ENCODE assay signal across 5 cellular contexts in the genomic region with DNA sequence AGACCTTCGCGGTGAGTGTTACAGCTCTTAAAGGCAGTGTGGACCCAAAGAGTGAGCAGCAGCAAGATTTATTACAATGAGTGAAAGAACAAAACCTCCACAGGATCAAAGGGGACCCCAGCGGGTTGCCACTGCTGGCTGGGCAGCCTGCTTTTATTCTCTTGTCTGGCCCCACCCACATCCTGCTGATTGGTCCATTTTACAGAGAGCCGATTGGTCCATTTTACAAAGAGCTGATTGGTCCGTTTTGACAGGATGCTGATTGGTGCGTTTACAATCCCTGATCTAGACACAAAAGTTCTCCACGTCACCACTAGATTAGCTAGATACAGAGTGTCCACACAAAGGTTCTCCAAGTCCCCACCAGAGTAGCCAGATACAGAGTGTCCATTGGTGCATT. TPM values are rescaled to one million over a fixed set of nuclear protein-coding genes. Genes with fewer than 3 reads are reported as not detected.
DNase-seq lines count a peak whose midpoint lies in the region; ATAC-seq, FAIRE-seq and TF ChIP-seq lines count a peak whose summit lies in the region.
"Not testable (repeated sequence)": the region's sequence is repeated elsewhere in the genome, so short reads cannot be mapped to it uniquely, and the experiment has no call there.

No MANE protein-coding gene starts in this region.

- in situ Hi-C loops in HepG2 (cut with HindIII; ENCODE audit: extremely low pct_ligation_motif_present, low pct_unique_long_range_greater_than_20kb), result not testable (repeated sequence)

- H3K4me3 Mint-ChIP-seq in WTC11; nephron progenitor cell; stimulated activated naive CD8-positive, alpha-beta T cell treated with anti-CD3 and anti-CD28 coated beads, Interleukin-15, Interleukin-2, amounts not matched to agents 100 ng/mL and 50 ng/mL, for 24 hours: not testable (repeated sequence)
- peak overlapping the region; percentile 96 for H3K4me3 Mint-ChIP-seq in activated T-helper 17 cell treated with anti-CD3 and anti-CD28 coated beads, Interleukin-2, amount 50 U/mL, for 72 hours

- H3K4me2 ChIP-seq in HepG2 (ENCODE audit: low read depth, low read length), result not testable (repeated sequence)

- TF ChIP-seq CTCF in WTC11 (IDR thresholded peaks at IDR 0.05); HepG2 (CRISPR knock-in tag; IDR thresholded peaks at IDR 0.05); nephron progenitor cell (IDR thresholded peaks at IDR 0.05): not testable (repeated sequence)

- peaks cover 12% of the 10 kb centered on the region for H3K79me2 ChIP-seq in HepG2 (ENCODE audit: insufficient read depth, low read length)

- not testable (repeated sequence) for H3K27me3 Mint-ChIP-seq in WTC11 (ENCODE audit: low read depth); activated T-helper 17 cell treated with anti-CD3 and anti-CD28 coated beads, Interleukin-2, amount 50 U/mL, for 72 hours; nephron progenitor cell (ENCODE audit: low read depth, poor library complexity); stimulated activated naive CD8-positive, alpha-beta T cell treated with anti-CD3 and anti-CD28 coated beads, Interleukin-15, Interleukin-2, amounts not matched to agents 100 ng/mL and 50 ng/mL, for 24 hours

- H3K4me1 ChIP-seq in HepG2 (ENCODE audit: insufficient read depth, low read length), result peaks cover 38% of the 10 kb centered on the region

- H3K4me3 ChIP-seq in HepG2 (replicated peaks in 1 of 3; ENCODE audit: insufficient read depth in 1 of 3, low read depth in 2 of 3, low read length in 3 of 3), result not testable (repeated sequence)

- POLR2A ChIA-PET in WTC11 (lab: Charles Lee); HepG2 (lab: Yijun Ruan, JAX): not testable (repeated sequence)

- not testable (repeated sequence) for DNase-seq in WTC11 (ENCODE audit: low spot score); HepG2 (ENCODE audit: low spot score); nephron progenitor cell

- not testable (repeated sequence) for H3K9me3 ChIP-seq in HepG2 (ENCODE audit: low read length)

- H2AFZ ChIP-seq in HepG2 (ENCODE audit: low read length), result not testable (repeated sequence)

- not testable (repeated sequence) for H3K27me3 ChIP-seq in HepG2 (ENCODE audit: control insufficient read depth in 1 of 2, insufficient read depth in 2 of 2, low read length in 2 of 2)

- H3K27ac Mint-ChIP-seq in WTC11, result not testable (repeated sequence)
- H3K27ac Mint-ChIP-seq in activated T-helper 17 cell treated with anti-CD3 and anti-CD28 coated beads, Interleukin-2, amount 50 U/mL, for 72 hours, result peak overlapping the region; percentile 60
- peak overlapping the region; percentile 64 for H3K27ac Mint-ChIP-seq in nephron progenitor cell
- peak overlapping the region; percentile 52 for H3K27ac Mint-ChIP-seq in stimulated activated naive CD8-positive, alpha-beta T cell treated with anti-CD3 and anti-CD28 coated beads, Interleukin-15, Interleukin-2, amounts not matched to agents 100 ng/mL and 50 ng/mL, for 24 hours

- H3K27ac ChIP-seq in HepG2 (ENCODE audit: extremely low read length, insufficient read depth, low read length), result not testable (repeated sequence)

- TF ChIP-seq POLR2A in HepG2 (IDR thresholded peaks at IDR 0.05; ENCODE audit: insufficient read depth in 1 of 2, low read depth in 2 of 2, low read length in 2 of 2), result not testable (repeated sequence)

- H3K36me3 ChIP-seq in HepG2 (replicated peaks in 1 of 2; ENCODE audit: control insufficient read depth in 1 of 2, insufficient read depth in 2 of 2, low read length in 2 of 2), result not testable (repeated sequence)

- CTCF ChIA-PET in WTC11 (lab: Charles Lee); HepG2 (lab: Yijun Ruan, JAX; ENCODE audit: low intra/inter-chr PET ratio, low total read pairs): not testable (repeated sequence)

- peaks cover 17% of the 10 kb centered on the region for H3K4me1 Mint-ChIP-seq in WTC11
- H3K4me1 Mint-ChIP-seq in activated T-helper 17 cell treated with anti-CD3 and anti-CD28 coated beads, Interleukin-2, amount 50 U/mL, for 72 hours, result peaks cover 24% of the 10 kb centered on the region
- H3K4me1 Mint-ChIP-seq in nephron progenitor cell, result peaks cover 27% of the 10 kb centered on the region
- peaks cover 20% of the 10 kb centered on the region for H3K4me1 Mint-ChIP-seq in stimulated activated naive CD8-positive, alpha-beta T cell treated with anti-CD3 and anti-CD28 coated beads, Interleukin-15, Interleukin-2, amounts not matched to agents 100 ng/mL and 50 ng/mL, for 24 hours (ENCODE audit: low read depth)

- H3K9ac ChIP-seq in HepG2 (ENCODE audit: insufficient read depth, low read depth, low read length), result not testable (repeated sequence)

- not testable (repeated sequence) for H4K20me1 ChIP-seq in HepG2 (ENCODE audit: insufficient read depth, low read length)

- 98% methylated on average over 7 of the region's 7 CpGs for WGBS in HepG2 (ENCODE audit: low lambda C conversion rate)

- not testable (repeated sequence) for ATAC-seq in WTC11; activated T-helper 17 cell treated with anti-CD3 and anti-CD28 coated beads, Interleukin-2, amount 50 U/mL, for 72 hours (replicated peaks); HepG2

- TF ChIP-seq RAD21 in HepG2 (CRISPR knock-in tag; IDR thresholded peaks at IDR 0.05), result not testable (repeated sequence)

- not testable (repeated sequence) for BruUV-seq in HepG2 (replicated peaks; lab: Mats Ljungman, UMichigan)

- intact Hi-C loops in HepG2 (cut with micrococcal nuclease; ENCODE audit: unreplicated experiment), result not testable (repeated sequence)

- H3K36me3 Mint-ChIP-seq in WTC11 (peaks cover 28% of the 10 kb centered on the region), nephron progenitor cell (ENCODE audit: low read depth) (peaks cover 33% of the 10 kb centered on the region)
- H3K36me3 Mint-ChIP-seq in activated T-helper 17 cell treated with anti-CD3 and anti-CD28 coated beads, Interleukin-2, amount 50 U/mL, for 72 hours (ENCODE audit: low read depth), result peaks cover 50% of the 10 kb centered on the region
- H3K36me3 Mint-ChIP-seq in stimulated activated naive CD8-positive, alpha-beta T cell treated with anti-CD3 and anti-CD28 coated beads, Interleukin-15, Interleukin-2, amounts not matched to agents 100 ng/mL and 50 ng/mL, for 24 hours (ENCODE audit: low read depth), result not testable (repeated sequence)

- not testable (repeated sequence) for FAIRE-seq in HepG2 (lab: Jason Lieb, UNC)

- not testable (repeated sequence) for TF ChIP-seq EP300 in HepG2 (IDR thresholded peaks at IDR 0.05; ENCODE audit: low read depth in 2 of 2, low read length in 2 of 2); HepG2 (CRISPR knock-in tag; IDR thresholded peaks at IDR 0.05; ENCODE audit: borderline replicate concordance)

- peaks cover 20% of the 10 kb centered on the region for H3K9me3 Mint-ChIP-seq in WTC11
- peaks cover 13% of the 10 kb centered on the region for H3K9me3 Mint-ChIP-seq in activated T-helper 17 cell treated with anti-CD3 and anti-CD28 coated beads, Interleukin-2, amount 50 U/mL, for 72 hours
- H3K9me3 Mint-ChIP-seq in nephron progenitor cell; stimulated activated naive CD8-positive, alpha-beta T cell treated with anti-CD3 and anti-CD28 coated beads, Interleukin-15, Interleukin-2, amounts not matched to agents 100 ng/mL and 50 ng/mL, for 24 hours: not testable (repeated sequence)

TF ChIP-seq in WTC11, 78 proteins besides CTCF, POLR2A, EP300 and RAD21:
- TF ChIP-seq NFYB (CRISPR knock-in tag; conservative IDR thresholded peaks at IDR 0.05; ENCODE audit: low read depth), result peak; percentile 42; the same call in 1 of the 2 replicates

TF ChIP-seq in HepG2, 621 proteins besides CTCF, POLR2A, EP300 and RAD21:
- TF ChIP-seq NFYB (CRISPR knock-in tag; IDR thresholded peaks at IDR 0.05), result 0 out of 2 replicates have a peak, but pooled peaks have one; percentile 20

RNA-seq across cellular contexts. Expression of a gene that starts 4.1 kb away (rescaled TPM):
- total RNA-seq in WTC11 (2021) (141 to 159 TPM (median 141 TPM) in 3 replicates), HepG2 (2016; rRNA removed; fragmentation: Illumina TruSeq; extraction: Trizol) (41.6 and 51.7 TPM in 2 replicates)
- 100 to 1,000 TPM; 215 to 269 TPM for total RNA-seq in activated T-helper 17 cell treated with anti-CD3 and anti-CD28 coated beads, Interleukin-2, amount 50 U/mL, for 72 hours
- 9.0 and 9.3 TPM in 2 replicates for total RNA-seq in HepG2 (2016; cell fraction: cytosol; rRNA removed; fragmentation: Illumina TruSeq; extraction: Trizol; ENCODE audit: low read depth)
- 41.9 and 52.5 TPM in 2 replicates for total RNA-seq in HepG2 (2016; cell fraction: insoluble cytoplasmic fraction; rRNA removed; fragmentation: Illumina TruSeq; extraction: Trizol)
- 19.8 and 21.2 TPM in 2 replicates for total RNA-seq in HepG2 (2016; cell fraction: membrane; rRNA removed; fragmentation: Illumina TruSeq; extraction: Trizol)
- 119 and 126 TPM in 2 replicates for total RNA-seq in HepG2 (2016; cell fraction: nucleus; rRNA removed; fragmentation: Illumina TruSeq; extraction: Trizol)
- 38.2 and 49.1 TPM in 2 replicates for polyA plus RNA-seq in HepG2 (2011; rRNA removed)
- polyA plus RNA-seq in HepG2 (2011; cell fraction: cytosol; rRNA removed), result 11.5 and 17.3 TPM in 2 replicates
- 83.0 and 93.5 TPM in 2 replicates for polyA plus RNA-seq in HepG2 (2011; cell fraction: nucleus; rRNA removed)
- polyA plus RNA-seq in HepG2 (2012), result 40.9 and 57.2 TPM in 2 replicates
- 2.8 and 3.5 TPM in 2 replicates for polyA plus RNA-seq in HepG2 (2016; cell fraction: cytosol; fragmentation: Illumina TruSeq; extraction: Trizol; ENCODE audit: low read depth)
- 38.7 and 40.0 TPM in 2 replicates for polyA plus RNA-seq in HepG2 (2016; cell fraction: insoluble cytoplasmic fraction; fragmentation: Illumina TruSeq; extraction: Trizol; ENCODE audit: low read depth)
- polyA plus RNA-seq in HepG2 (2016; cell fraction: membrane; fragmentation: Illumina TruSeq; extraction: Trizol; ENCODE audit: low read depth), result 9.3 and 11.3 TPM in 2 replicates
- polyA plus RNA-seq in HepG2 (2016; cell fraction: nucleus; fragmentation: Illumina TruSeq; extraction: Trizol; ENCODE audit: insufficient read depth, low read depth), result 65.5 and 70.1 TPM in 2 replicates
- 35.4 and 52.1 TPM in 2 replicates for polyA minus RNA-seq in HepG2 (2011; rRNA and poly(A)+ RNA removed; ENCODE audit: low replicate concordance)
- polyA minus RNA-seq in HepG2 (2011; cell fraction: cytosol; rRNA and poly(A)+ RNA removed), result 15.7 and 16.1 TPM in 2 replicates
- 378 and 394 TPM in 2 replicates for polyA minus RNA-seq in HepG2 (2011; cell fraction: nucleus; rRNA and poly(A)+ RNA removed)
